In genomic region chr15:48987142-48987541, GRCh38 we compare ENCODE assay signal across 30 cellular contexts. TPM values are rescaled to one million over a fixed set of nuclear protein-coding genes. Genes with fewer than 3 reads are reported as not detected.
"Had no signal": no experiment of that assay in that cellular context is flagged by ENCODE, and none has a peak within 500 bp of the region (broad histone marks: within the 10 kb centered on the region; RNA-seq: fewer than 3 reads in every experiment).

No MANE protein-coding gene starts in this region.

- H3K27ac Mint-ChIP-seq: activated B cell treated with CpG ODN at 0.5 μM for 24 hours; activated CD4-positive, alpha-beta memory T cell treated with anti-CD3 and anti-CD28 coated beads for 36 hours; activated naive CD8-positive, alpha-beta T cell treated with anti-CD3 and anti-CD28 coated beads for 36 hours had no signal

- H3K4me3 Mint-ChIP-seq: activated B cell treated with CpG ODN at 0.5 μM for 24 hours; activated CD4-positive, alpha-beta memory T cell treated with anti-CD3 and anti-CD28 coated beads for 36 hours; activated naive CD8-positive, alpha-beta T cell treated with anti-CD3 and anti-CD28 coated beads for 36 hours had no signal

- H3K4me3 ChIP-seq: ascending aorta, body of pancreas, breast epithelium, SJCRH30, SK-N-MC had no signal

- H3K27me3 ChIP-seq: ascending aorta, body of pancreas, breast epithelium, SJCRH30 had no signal

- DNase-seq: activated B cell treated with CpG ODN at 0.5 μM for 24 hours; activated CD4-positive, alpha-beta memory T cell treated with anti-CD3 and anti-CD28 coated beads for 36 hours; activated CD4-positive, alpha-beta T cell treated with anti-CD3 and anti-CD28 coated beads for 4 hours; activated CD4-positive, alpha-beta T cell treated with anti-CD3 and anti-CD28 coated beads, Interleukin-2, amount 50 U/mL, for 1 hour; activated CD4-positive, CD25-positive, alpha-beta regulatory T cell treated with anti-CD3 and anti-CD28 coated beads, Interleukin-2, amount 50 U/mL, for 72 hours; activated CD8-positive, alpha-beta memory T cell treated with anti-CD3 and anti-CD28 coated beads, Interleukin-2, amount 50 U/mL, for 4 hours; activated effector memory CD4-positive, alpha-beta T cell treated with Interleukin-2 at 50 U/mL for 16 hours; activated naive CD4-positive, alpha-beta T cell treated with anti-CD3 and anti-CD28 coated beads, Interleukin-2, amount 50 U/mL, for 16 hours; activated naive CD8-positive, alpha-beta T cell treated with anti-CD3 and anti-CD28 coated beads for 36 hours; activated T-cell treated with anti-CD3 and anti-CD28 coated beads for 4 hours; activated T-cell treated with anti-CD3 and anti-CD28 coated beads, Interleukin-2, amount 50 U/mL, for 48 hours; amniotic stem cell; body of pancreas; MM.1S; MV-4-11; NCI-H1092; NCI-H1436 treated with DMSO at 0.1 percent for 48 hours; NCI-H1694 treated with DMSO at 0.1 percent for 48 hours; NCI-H2029; NCI-H345; NCI-H524 treated with DMSO at 0.1 percent for 48 hours; SHP77; SJCRH30; T1000 had no signal

- H3K9me3 Mint-ChIP-seq: activated B cell treated with CpG ODN at 0.5 μM for 24 hours; activated CD4-positive, alpha-beta memory T cell treated with anti-CD3 and anti-CD28 coated beads for 36 hours; activated naive CD8-positive, alpha-beta T cell treated with anti-CD3 and anti-CD28 coated beads for 36 hours had no signal

- ATAC-seq: body of pancreas, Panc1 had no signal

- H3K27ac ChIP-seq: body of pancreas, breast epithelium, KMS-11, SJCRH30, SK-N-MC had no signal

- H3K27me3 Mint-ChIP-seq: activated CD4-positive, alpha-beta memory T cell treated with anti-CD3 and anti-CD28 coated beads for 36 hours; activated naive CD8-positive, alpha-beta T cell treated with anti-CD3 and anti-CD28 coated beads for 36 hours had no signal

- FAIRE-seq: TTC549 had no signal

- H3K4me1 Mint-ChIP-seq: activated B cell treated with CpG ODN at 0.5 μM for 24 hours; activated naive CD8-positive, alpha-beta T cell treated with anti-CD3 and anti-CD28 coated beads for 36 hours had no signal

- H3K9me3 ChIP-seq: ascending aorta, body of pancreas, breast epithelium, SJCRH30 had no signal

- H3K4me1 ChIP-seq: body of pancreas, SJCRH30 had no signal

- H3K9ac ChIP-seq: KMS-11 had no signal

- H3K4me2 ChIP-seq: KMS-11 had no signal

RNA-seq across cellular contexts. Expression of gene SHC4, which starts 23.4 kb away (rescaled TPM):
- total RNA-seq: activated B cell treated with CpG ODN at 0.5 μM for 24 hours had no signal
